Comparison of ENCODE assay signal across 1 cellular context in genomic region chr5:54772232-54773168, GRCh38.
TF ChIP-seq lines count a peak whose summit lies in the region.

No MANE protein-coding gene starts in this region.

TF ChIP-seq in IMR-90, 13 proteins besides CTCF, POLR2A, EP300 and RAD21:
- TF ChIP-seq SMC3 (IDR thresholded peaks at IDR 0.05; ENCODE audit: low read depth, low read length) (no peak), CEBPB (IDR thresholded peaks at IDR 0.05; ENCODE audit: low read depth, low read length) (peak; percentile 79)
